In genomic region chr19:48390188-48391099, GRCh38 we compare ENCODE assay signal across 9 cellular contexts. TPM values are rescaled to one million over a fixed set of nuclear protein-coding genes. Genes with fewer than 3 reads are reported as not detected.
A peak's percentile ranks its signal among the peaks of the same experiment; 100 is the strongest.
DNase-seq lines count a peak whose midpoint lies in the region; ATAC-seq, FAIRE-seq and TF ChIP-seq lines count a peak whose summit lies in the region.
"Had no signal": no experiment of that assay in that cellular context is flagged by ENCODE, and none has a peak within 500 bp of the region (broad histone marks: within the 10 kb centered on the region; RNA-seq: fewer than 3 reads in every experiment).

No MANE protein-coding gene starts in this region.

- H3K9ac ChIP-seq in BLaER1, result peak overlapping the region; percentile 95
- H3K9ac ChIP-seq in endothelial cell of umbilical vein (replicated peaks; ENCODE audit: extremely low read depth, insufficient read depth, low read length), result peak overlapping the region; percentile 99

- peak overlapping the region; percentile 93 for H3K27ac ChIP-seq in BLaER1
- H3K27ac ChIP-seq in endothelial cell of umbilical vein (ENCODE audit: insufficient read depth, low read depth, low read length), result peak overlapping the region; percentile 65

- DNase-seq in NCI-H2227 treated with DMSO at 0.1 percent for 48 hours (lab: John Stamatoyannopoulos, UW), result peak; percentile 17
- peak; percentile 49 for DNase-seq in activated T-cell treated with anti-CD3 and anti-CD28 coated beads for 4 hours
- peak; percentile 72 for DNase-seq in endothelial cell of umbilical vein (ENCODE audit: low read depth, low spot score)
- peak; percentile 52 for DNase-seq in stimulated activated naive CD4-positive, alpha-beta T cell treated with Interleukin-2 at 50 U/mL for 16 hours (lab: John Stamatoyannopoulos, UW)
- no peak for DNase-seq in NCI-H446 treated with DMSO at 0.1 percent for 48 hours (lab: John Stamatoyannopoulos, UW)

- H3K27me3 ChIP-seq in BLaER1 (peaks cover 24% of the 10 kb centered on the region), endothelial cell of umbilical vein (ENCODE audit: control insufficient read depth in 2 of 2, insufficient read depth in 2 of 2, low read length in 2 of 2) (peaks cover 10 to 25% of the 10 kb centered on the region in 2 experiments), mononuclear cell (ENCODE audit: insufficient read depth, low read length) (peaks cover 27% of the 10 kb centered on the region)

- ATAC-seq in GM19467 (IDR thresholded peaks at IDR 0.05; ENCODE audit: unreplicated experiment), result peak; percentile 44

- peak overlapping the region; percentile 85 for H3K4me2 ChIP-seq in BLaER1
- H3K4me2 ChIP-seq in endothelial cell of umbilical vein (ENCODE audit: insufficient read depth, low read length), result peak overlapping the region; percentile 68

- peaks cover 20% of the 10 kb centered on the region for H3K79me2 ChIP-seq in endothelial cell of umbilical vein (ENCODE audit: control insufficient read depth, insufficient read depth, low read length)

- H3K4me3 ChIP-seq in BLaER1 (peak overlapping the region; percentile 94), endothelial cell of umbilical vein (replicated peaks in 1 of 3; ENCODE audit: insufficient read depth in 1 of 3, low read depth in 1 of 3, low read length in 3 of 3) (peak overlapping the region; percentile 76 to 99 (median 83)), mononuclear cell (ENCODE audit: low read length) (peak overlapping the region; percentile 87)

- intact Hi-C loops in endothelial cell of umbilical vein (cut with micrococcal nuclease), result loop anchor here (1.0 to 2.0 kb wide), 5 partner anchors 26 to 194 kb away; partner anchors contain the start of genes CYTH2, GRWD1 and SYNGR4

- H4K20me1 ChIP-seq in BLaER1, result peaks cover 17% of the 10 kb centered on the region; the same call in 1 of the 2 replicates
- no peaks in the 10 kb centered on the region for H4K20me1 ChIP-seq in endothelial cell of umbilical vein (replicated peaks; ENCODE audit: control insufficient read depth, extremely low read depth, insufficient read depth, low read length)

- H3K36me3 ChIP-seq in BLaER1, result peaks cover 41% of the 10 kb centered on the region
- peaks cover 14 to 24% of the 10 kb centered on the region in 2 experiments for H3K36me3 ChIP-seq in endothelial cell of umbilical vein (ENCODE audit: control insufficient read depth in 2 of 2, extremely low read depth in 1 of 2, insufficient read depth in 2 of 2, low read length in 2 of 2)

- TF ChIP-seq POLR2A in endothelial cell of umbilical vein (IDR thresholded peaks at IDR 0.05; ENCODE audit: low read depth, low read length), result peak; percentile 45

- CTCF ChIA-PET in endothelial cell of umbilical vein (lab: Charles Lee), result interaction anchor here (0.5 to 2.2 kb wide), 35 partner anchors 9 to 425 kb away, joined by 3 to 52 read pairs (median 8); partner anchors contain the start of genes GRWD1, SYNGR4 and TMEM143

- dilution Hi-C loops in endothelial cell of umbilical vein (cut with MboI; ENCODE audit: extremely low pct_ligation_motif_present, low sequenced_read_pairs), result no loop called here

- no TSS peak for BruUV-seq in endothelial cell of umbilical vein (replicated peaks; lab: Mats Ljungman, UMichigan)

- no peaks in the 10 kb centered on the region for H3K9me1 ChIP-seq in endothelial cell of umbilical vein (replicated peaks; ENCODE audit: control insufficient read depth, extremely low read depth, insufficient read depth, low read length)

- peak overlapping the region; percentile 77 for H2AFZ ChIP-seq in endothelial cell of umbilical vein (ENCODE audit: low read depth, low read length)

- TF ChIP-seq CTCF in endothelial cell of umbilical vein (IDR thresholded peaks at IDR 0.05; ENCODE audit: extremely low read depth in 1 of 2, insufficient read depth in 1 of 2, low read depth in 1 of 2, low read length in 2 of 2), result peak; percentile 43 to 76

- FAIRE-seq in endothelial cell of umbilical vein (lab: Jason Lieb, UNC), result peak; percentile 85

- no peaks in the 10 kb centered on the region for H3K9me3 ChIP-seq in BLaER1
- H3K9me3 ChIP-seq in endothelial cell of umbilical vein (replicated peaks; ENCODE audit: control insufficient read depth, insufficient read depth, low read length), result no peaks in the 10 kb centered on the region
- H3K9me3 ChIP-seq in mononuclear cell (ENCODE audit: low read depth, low read length), result no peaks in the 10 kb centered on the region

- H3K4me1 ChIP-seq in BLaER1 (peaks cover 55% of the 10 kb centered on the region), endothelial cell of umbilical vein (ENCODE audit: control insufficient read depth, extremely low read depth, insufficient read depth, low read length) (peaks cover 3% of the 10 kb centered on the region), mononuclear cell (ENCODE audit: insufficient read depth, low read length) (peaks cover 29% of the 10 kb centered on the region)

- POLR2A ChIA-PET in endothelial cell of umbilical vein (lab: Charles Lee), result interaction anchor here (0.5 kb wide), 1 partner anchor 119 kb away, joined by 3 read pairs; no protein-coding TSS in a partner anchor

TF ChIP-seq in endothelial cell of umbilical vein, 7 proteins besides CTCF, POLR2A, EP300 and RAD21:
- no peak for TF ChIP-seq GATA2 (IDR thresholded peaks at IDR 0.05; ENCODE audit: insufficient read depth, insufficient read length, low read depth, low read length)
- TF ChIP-seq MYC (IDR thresholded peaks at IDR 0.05; ENCODE audit: low read depth, low read length), result no peak
- TF ChIP-seq, protein P1, sequence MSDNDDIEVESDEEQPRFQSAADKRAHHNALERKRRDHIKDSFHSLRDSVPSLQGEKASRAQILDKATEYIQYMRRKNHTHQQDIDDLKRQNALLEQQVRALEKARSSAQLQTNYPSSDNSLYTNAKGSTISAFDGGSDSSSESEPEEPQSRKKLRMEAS (IDR thresholded peaks at IDR 0.05; ENCODE audit: insufficient read depth, insufficient read length), result no peak
- peak; percentile 47 for TF ChIP-seq POLR2AphosphoS5 (IDR thresholded peaks at IDR 0.05; ENCODE audit: insufficient read depth, low read depth, low read length)

RNA-seq across cellular contexts. Expression of gene KDELR1, which starts 0.9 kb away (rescaled TPM):
- total RNA-seq in endothelial cell of umbilical vein (199 and 200 TPM in 2 replicates), mononuclear cell (20.0 TPM)
- polyA plus RNA-seq in endothelial cell of umbilical vein, result 224 and 233 TPM in 2 replicates
- 201 and 221 TPM in 2 replicates for polyA plus RNA-seq in endothelial cell of umbilical vein (2011; cell fraction: cytosol; rRNA removed)
- polyA plus RNA-seq in endothelial cell of umbilical vein (2011; cell fraction: nucleus; rRNA removed), result 89.6 and 98.5 TPM in 2 replicates
- 228 and 230 TPM in 2 replicates for polyA plus RNA-seq in endothelial cell of umbilical vein (2012)
- polyA minus RNA-seq in endothelial cell of umbilical vein, result 174 and 180 TPM in 2 replicates
- polyA minus RNA-seq in endothelial cell of umbilical vein (2011; cell fraction: cytosol; rRNA and poly(A)+ RNA removed), result 65.6 TPM
- polyA minus RNA-seq in endothelial cell of umbilical vein (2011; cell fraction: nucleus; rRNA and poly(A)+ RNA removed), result 23.2 and 33.9 TPM in 2 replicates

RNA-seq across cellular contexts. Expression of gene GRIN2D, which starts 3.0 kb away (rescaled TPM):
- total RNA-seq in endothelial cell of umbilical vein (1.8 and 2.1 TPM in 2 replicates), mononuclear cell (0.10 TPM)
- 0.38 and 0.59 TPM in 2 replicates for polyA plus RNA-seq in endothelial cell of umbilical vein
- 0.47 and 0.52 TPM in 2 replicates for polyA plus RNA-seq in endothelial cell of umbilical vein (2011; cell fraction: cytosol; rRNA removed)
- polyA plus RNA-seq in endothelial cell of umbilical vein (2011; cell fraction: nucleus; rRNA removed), result 0.91 and 1.0 TPM in 2 replicates
- 2.6 and 6.4 TPM in 2 replicates for polyA plus RNA-seq in endothelial cell of umbilical vein (2012)
- polyA minus RNA-seq in endothelial cell of umbilical vein, result 0.81 and 1.3 TPM in 2 replicates
- polyA minus RNA-seq in endothelial cell of umbilical vein (2011; cell fraction: cytosol; rRNA and poly(A)+ RNA removed), result 1.1 TPM
- polyA minus RNA-seq in endothelial cell of umbilical vein (2011; cell fraction: nucleus; rRNA and poly(A)+ RNA removed), result 0.96 and 1.1 TPM in 2 replicates

RNA-seq across cellular contexts. Expression of gene SYNGR4, which starts 26.3 kb away (rescaled TPM):
- total RNA-seq in endothelial cell of umbilical vein (not detected in 2 replicates), mononuclear cell (not detected)
- not detected in 2 replicates for polyA plus RNA-seq in endothelial cell of umbilical vein
- polyA plus RNA-seq in endothelial cell of umbilical vein (2011; cell fraction: cytosol; rRNA removed), result not detected in 2 replicates
- not detected in 2 replicates for polyA plus RNA-seq in endothelial cell of umbilical vein (2011; cell fraction: nucleus; rRNA removed)
- polyA plus RNA-seq in endothelial cell of umbilical vein (2012), result not detected in 2 replicates
- polyA minus RNA-seq in endothelial cell of umbilical vein, result not detected in 2 replicates
- not detected for polyA minus RNA-seq in endothelial cell of umbilical vein (2011; cell fraction: cytosol; rRNA and poly(A)+ RNA removed)
- polyA minus RNA-seq in endothelial cell of umbilical vein (2011; cell fraction: nucleus; rRNA and poly(A)+ RNA removed), result not detected in 2 replicates
- total RNA-seq: T-helper 2 cell treated with Interferon-gamma antibody and Interleukin-4, amounts not matched to agents 100 ng/mL and 5 ng/mL, for 36 hours had no signal

RNA-seq across cellular contexts. Expression of gene TMEM143, which starts 26.7 kb away (rescaled TPM):
- total RNA-seq in endothelial cell of umbilical vein (4.6 and 7.3 TPM in 2 replicates), mononuclear cell (3.4 TPM)
- 5.4 and 6.2 TPM in 2 replicates for polyA plus RNA-seq in endothelial cell of umbilical vein
- polyA plus RNA-seq in endothelial cell of umbilical vein (2011; cell fraction: cytosol; rRNA removed), result 3.0 and 3.7 TPM in 2 replicates
- polyA plus RNA-seq in endothelial cell of umbilical vein (2011; cell fraction: nucleus; rRNA removed), result 15.8 and 21.1 TPM in 2 replicates
- 2.5 and 4.5 TPM in 2 replicates for polyA plus RNA-seq in endothelial cell of umbilical vein (2012)
- 3.7 and 4.2 TPM in 2 replicates for polyA minus RNA-seq in endothelial cell of umbilical vein
- polyA minus RNA-seq in endothelial cell of umbilical vein (2011; cell fraction: cytosol; rRNA and poly(A)+ RNA removed), result 10.2 TPM
- polyA minus RNA-seq in endothelial cell of umbilical vein (2011; cell fraction: nucleus; rRNA and poly(A)+ RNA removed), result 3.8 and 3.9 TPM in 2 replicates

RNA-seq across cellular contexts. Expression of gene GRWD1, which starts 55.3 kb away (rescaled TPM):
- 52.7 and 52.8 TPM in 2 replicates for total RNA-seq in endothelial cell of umbilical vein
- polyA plus RNA-seq in endothelial cell of umbilical vein, result 26.3 and 26.8 TPM in 2 replicates
- 24.3 and 29.0 TPM in 2 replicates for polyA plus RNA-seq in endothelial cell of umbilical vein (2011; cell fraction: cytosol; rRNA removed)
- 18.1 and 25.8 TPM in 2 replicates for polyA plus RNA-seq in endothelial cell of umbilical vein (2011; cell fraction: nucleus; rRNA removed)
- polyA plus RNA-seq in endothelial cell of umbilical vein (2012), result 30.6 and 31.3 TPM in 2 replicates
- 12.5 and 21.5 TPM in 2 replicates for polyA minus RNA-seq in endothelial cell of umbilical vein
- polyA minus RNA-seq in endothelial cell of umbilical vein (2011; cell fraction: cytosol; rRNA and poly(A)+ RNA removed), result 36.8 TPM
- polyA minus RNA-seq in endothelial cell of umbilical vein (2011; cell fraction: nucleus; rRNA and poly(A)+ RNA removed), result 9.3 and 11.5 TPM in 2 replicates
- total RNA-seq in mononuclear cell, result 15.2 TPM
